Comparison of ENCODE assay signal across 8 cellular contexts in genomic region chr17:51259574-51260236, GRCh38. TPM values are rescaled to one million over a fixed set of nuclear protein-coding genes. Genes with fewer than 3 reads are reported as not detected.
DNase-seq lines count a peak whose midpoint lies in the region; ATAC-seq and TF ChIP-seq lines count a peak whose summit lies in the region.

MBTD1 (minus strand) TSS chr17:51260049; CDS start chr17:51225161, 34,888 bp downstream.

- peaks cover 10% of the 10 kb centered on the region for H3K36me3 ChIP-seq in suprapubic skin

- 0% methylated on average over 25 of the region's 42 CpGs for WGBS in suprapubic skin

- TF ChIP-seq EP300 in suprapubic skin (IDR thresholded peaks at IDR 0.05) = no peak

- peak within 1 kb of the TSS; percentile 72 for H3K4me3 ChIP-seq in suprapubic skin

- no peak for TF ChIP-seq POLR2A in suprapubic skin (IDR thresholded peaks at IDR 0.05)

- peak within 1 kb of the TSS; percentile 99 for H3K27ac Mint-ChIP-seq in HFFc6
- peak within 1 kb of the TSS; percentile 97 to 98 for H3K27ac Mint-ChIP-seq in activated naive CD4-positive, alpha-beta T cell treated with anti-CD3 and anti-CD28 coated beads, Interleukin-2, amount 50 U/mL, for 72 hours

- no peak for TF ChIP-seq CTCF in HFFc6 (IDR thresholded peaks at IDR 0.05)
- no peak for TF ChIP-seq CTCF in suprapubic skin (IDR thresholded peaks at IDR 0.05)

- peaks cover 1% of the 10 kb centered on the region for H3K27me3 Mint-ChIP-seq in HFFc6 (ENCODE audit: insufficient read depth)

- H3K4me1 Mint-ChIP-seq in HFFc6 (ENCODE audit: low read depth) = peaks cover 66% of the 10 kb centered on the region

- H3K36me3 Mint-ChIP-seq in HFFc6 (ENCODE audit: low read depth) = peaks cover 32% of the 10 kb centered on the region
- H3K36me3 Mint-ChIP-seq in activated naive CD4-positive, alpha-beta T cell treated with anti-CD3 and anti-CD28 coated beads, Interleukin-2, amount 50 U/mL, for 72 hours = peaks cover 25 to 31% of the 10 kb centered on the region in 2 donors

- H3K4me3 Mint-ChIP-seq in HFFc6 = peak within 1 kb of the TSS; percentile 93

- no peaks in the 10 kb centered on the region for H3K27me3 ChIP-seq in suprapubic skin

- peaks cover 61% of the 10 kb centered on the region for H3K4me1 ChIP-seq in suprapubic skin

- H3K9me3 ChIP-seq in suprapubic skin = no peaks in the 10 kb centered on the region

- no peaks in the 10 kb centered on the region for H3K9me3 Mint-ChIP-seq in HFFc6
- no peaks in the 10 kb centered on the region for H3K9me3 Mint-ChIP-seq in activated naive CD4-positive, alpha-beta T cell treated with anti-CD3 and anti-CD28 coated beads, Interleukin-2, amount 50 U/mL, for 72 hours

- peak; percentile 92 for DNase-seq in GF-D8 (lab: John Stamatoyannopoulos, UW)
- peak; percentile 90 for DNase-seq in HFFc6
- peak; percentile 88 for DNase-seq in NCI-H1048 (lab: John Stamatoyannopoulos, UW)
- peak; percentile 93 to 94 for DNase-seq in activated naive CD4-positive, alpha-beta T cell treated with anti-CD3 and anti-CD28 coated beads, Interleukin-2, amount 50 U/mL, for 72 hours (ENCODE audit: low spot score in 2 of 2)
- DNase-seq in glomerular visceral epithelial cell (ENCODE audit: extremely low spot score) = peak; percentile 94
- DNase-seq in occipital lobe (lab: John Stamatoyannopoulos, UW) = peak; percentile 98
- peak; percentile 97 for DNase-seq in suprapubic skin (ENCODE audit: low spot score in 2 of 2)

- ATAC-seq in SK-N-SH treated with all-trans-retinoic acid at 6 μM for 48 hours = peak; percentile 91
- peak; percentile 88 to 90 for ATAC-seq in activated naive CD4-positive, alpha-beta T cell treated with anti-CD3 and anti-CD28 coated beads, Interleukin-2, amount 50 U/mL, for 72 hours

- H3K27ac ChIP-seq in suprapubic skin = peak within 1 kb of the TSS; percentile 99

TF ChIP-seq in SK-N-SH treated with all-trans-retinoic acid at 6 μM for 48 hours, 23 proteins besides CTCF, POLR2A, EP300 and RAD21:
- TF ChIP-seq ZNF70 (CRISPR knock-in tag; IDR thresholded peaks at IDR 0.05) (peak; percentile 70; the same call in 1 of the 2 replicates), PATZ1 (CRISPR knock-in tag; IDR thresholded peaks at IDR 0.05; ENCODE audit: borderline replicate concordance) (0 out of 2 replicates have a peak, but pooled peaks have one; percentile 56), ZFP30 (CRISPR knock-in tag; IDR thresholded peaks at IDR 0.05) (no peak), TSHZ2 (CRISPR knock-in tag; IDR thresholded peaks at IDR 0.05) (no peak), ARNTL (CRISPR knock-in tag; IDR thresholded peaks at IDR 0.05; ENCODE audit: borderline replicate concordance, low read depth) (no peak), PPARA (CRISPR knock-in tag; IDR thresholded peaks at IDR 0.05; ENCODE audit: borderline replicate concordance) (no peak)

RNA-seq across cellular contexts. Expression of gene MBTD1, which starts in this region (rescaled TPM):
- total RNA-seq in HFFc6 (2021; fragmentation: NEBNext Ultra II Directional; extraction: Animal tissue kit (Norgen Biotek cat#: 25700)) = 1 to 10 TPM; 3.6 to 5.1 (median 4.5) TPM
- total RNA-seq in activated naive CD4-positive, alpha-beta T cell treated with anti-CD3 and anti-CD28 coated beads, Interleukin-2, amount 50 U/mL, for 72 hours = 10 to 100 TPM; 11.3 to 16.5 TPM
- total RNA-seq in occipital lobe = 66.4 TPM
- 10 to 100 TPM; 15.3 to 91.7 (median 25.8) TPM for total RNA-seq in suprapubic skin

Comparison
In these comparisons a context has a peak if more than half of its experiments do, and no peak if none do; other contexts are left out.
1. Peak in every context shown above with its lines: DNase-seq, ATAC-seq, H3K4me3 ChIP-seq and H3K27ac ChIP-seq.